ENCODE assay signal across 8 cellular contexts in the genomic region with DNA sequence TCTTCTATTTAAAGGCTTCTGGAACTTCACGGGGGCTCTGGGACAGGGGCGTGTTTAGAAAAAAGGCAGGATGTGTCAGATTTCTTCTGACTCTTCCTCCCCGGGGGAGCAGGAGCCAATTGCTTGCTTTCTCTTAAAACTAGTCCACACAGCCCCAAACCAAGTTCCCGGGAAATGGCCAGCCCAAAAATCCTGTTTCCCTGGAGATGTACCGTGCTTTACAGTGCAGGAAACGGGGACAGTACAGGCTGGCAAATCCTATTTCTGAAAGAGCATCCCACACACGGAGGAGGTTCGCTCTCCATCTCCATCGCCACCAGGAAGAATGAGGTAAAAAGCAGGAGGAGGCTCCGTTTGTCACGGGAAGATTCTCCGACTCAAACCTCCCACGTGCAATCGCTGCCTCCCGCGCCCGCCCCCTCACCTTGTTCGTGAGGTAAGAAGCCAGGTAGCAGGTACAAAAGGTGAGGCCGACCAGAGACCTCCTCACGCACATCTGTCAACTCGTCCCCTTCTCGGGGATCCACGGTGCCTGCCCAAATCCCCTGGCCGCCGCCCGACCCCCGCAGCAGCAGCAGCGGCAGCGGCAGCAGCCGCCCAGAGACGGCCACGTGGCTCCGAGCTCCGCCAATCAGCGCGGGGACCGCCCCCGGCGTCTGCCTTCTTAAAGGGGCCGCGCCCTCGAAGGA. TPM values are rescaled to one million over a fixed set of nuclear protein-coding genes. Genes with fewer than 3 reads are reported as not detected.
DNase-seq lines count a peak whose midpoint lies in the region; ATAC-seq and TF ChIP-seq lines count a peak whose summit lies in the region.

No MANE protein-coding gene starts in this region.

- H3K4me3 ChIP-seq in Peyer's patch (peak overlapping the region; percentile 48 to 83 (median 70)), fibroblast of mammary gland (ENCODE audit: control insufficient read depth, low read depth, low read length) (peak overlapping the region; percentile 95)
- peak overlapping the region; percentile 84 for H3K4me3 ChIP-seq in naive thymus-derived CD4-positive, alpha-beta T cell (ENCODE audit: low read length)

- no peaks in the 10 kb centered on the region for H3K27me3 ChIP-seq in Peyer's patch
- H3K27me3 ChIP-seq in naive thymus-derived CD4-positive, alpha-beta T cell (ENCODE audit: control insufficient read depth in 2 of 2, insufficient read depth in 2 of 2, low read length in 2 of 2), result no peaks in the 10 kb centered on the region

- TF ChIP-seq POLR2A in Peyer's patch (IDR thresholded peaks at IDR 0.05), result no peak

- POLR2A ChIA-PET in naive thymus-derived CD4-positive, alpha-beta T cell (lab: Charles Lee), result interaction anchor here (0.5 kb wide), 1 partner anchor 372 kb away, joined by 3 read pairs; no protein-coding TSS in a partner anchor

- H3K27ac Mint-ChIP-seq in activated T-helper 2 cell treated with anti-CD3 and anti-CD28 coated beads, Interferon-gamma antibody, Interleukin-2, Interleukin-4, amounts not matched to agents 10 μg/mL and 5 μg/mL and 100 μg/mL, durations not matched to agents 14 hours and 24 hours and 36 hours, result peak overlapping the region; percentile 39
- peak overlapping the region in 7 of 9 donors; percentile 47 to 82 (median 77) for H3K27ac Mint-ChIP-seq in naive thymus-derived CD4-positive, alpha-beta T cell
- peak overlapping the region; percentile 81 for H3K27ac Mint-ChIP-seq in stimulated activated memory B cell treated with anti-CD40 and anti-IgM and Interleukin-4, amounts not matched to agents 10 μg/mL and 1 μg/mL and 100 μg/mL, for 72 hours

- no peaks in the 10 kb centered on the region for H3K36me3 ChIP-seq in Peyer's patch
- H3K36me3 ChIP-seq in naive thymus-derived CD4-positive, alpha-beta T cell (ENCODE audit: control insufficient read depth in 2 of 3, insufficient read depth in 3 of 3, low read length in 3 of 3), result no peaks in the 10 kb centered on the region

- H3K36me3 Mint-ChIP-seq in activated T-helper 2 cell treated with anti-CD3 and anti-CD28 coated beads, Interferon-gamma antibody, Interleukin-2, Interleukin-4, amounts not matched to agents 10 μg/mL and 5 μg/mL and 100 μg/mL, durations not matched to agents 14 hours and 24 hours and 36 hours (ENCODE audit: low read depth), result no peaks in the 10 kb centered on the region
- peaks cover 0 to 1% (median 0%) of the 10 kb centered on the region in 5 donors for H3K36me3 Mint-ChIP-seq in naive thymus-derived CD4-positive, alpha-beta T cell
- no peaks in the 10 kb centered on the region for H3K36me3 Mint-ChIP-seq in stimulated activated memory B cell treated with anti-CD40 and anti-IgM and Interleukin-4, amounts not matched to agents 10 μg/mL and 1 μg/mL and 100 μg/mL, for 72 hours

- H3K4me1 ChIP-seq in Peyer's patch, result no peaks in the 10 kb centered on the region
- peaks cover 0 to 7% of the 10 kb centered on the region in 2 donors for H3K4me1 ChIP-seq in naive thymus-derived CD4-positive, alpha-beta T cell (ENCODE audit: control insufficient read depth in 2 of 2, insufficient read depth in 2 of 2, low read length in 2 of 2)

- peaks cover 11% of the 10 kb centered on the region for H3K4me1 Mint-ChIP-seq in activated T-helper 2 cell treated with anti-CD3 and anti-CD28 coated beads, Interferon-gamma antibody, Interleukin-2, Interleukin-4, amounts not matched to agents 10 μg/mL and 5 μg/mL and 100 μg/mL, durations not matched to agents 14 hours and 24 hours and 36 hours (ENCODE audit: low read depth)
- peaks cover 8 to 26% (median 19%) of the 10 kb centered on the region in 7 donors for H3K4me1 Mint-ChIP-seq in naive thymus-derived CD4-positive, alpha-beta T cell
- peaks cover 25% of the 10 kb centered on the region for H3K4me1 Mint-ChIP-seq in stimulated activated memory B cell treated with anti-CD40 and anti-IgM and Interleukin-4, amounts not matched to agents 10 μg/mL and 1 μg/mL and 100 μg/mL, for 72 hours

- TF ChIP-seq CTCF in Peyer's patch (IDR thresholded peaks at IDR 0.05) (no peak), fibroblast of mammary gland (conservative IDR thresholded peaks at IDR 0.05; ENCODE audit: control insufficient read depth, insufficient read depth, low read depth, low read length) (no peak)

- ATAC-seq in GM21447 (IDR thresholded peaks at IDR 0.05; ENCODE audit: unreplicated experiment), result peak; percentile 96
- peak; percentile 99 for ATAC-seq in naive thymus-derived CD4-positive, alpha-beta T cell
- peak; percentile 99 for ATAC-seq in stimulated activated memory B cell treated with anti-CD40 and anti-IgM and Interleukin-4, amounts not matched to agents 10 μg/mL and 1 μg/mL and 100 μg/mL, for 72 hours

- DNase-seq in DMS53 (lab: John Stamatoyannopoulos, UW) (peak; percentile 75), HuH-7 (ENCODE audit: low spot score) (peak; percentile 60), Peyer's patch (peak; percentile 86 to 91 (median 90)), fibroblast of mammary gland (ENCODE audit: low read depth) (peak; percentile 66)
- peak; percentile 75 for DNase-seq in activated T-helper 2 cell treated with anti-CD3 and anti-CD28 coated beads, Interferon-gamma antibody, Interleukin-2, Interleukin-4, amounts not matched to agents 10 μg/mL and 5 μg/mL and 100 μg/mL, durations not matched to agents 14 hours and 24 hours and 36 hours (ENCODE audit: low spot score)
- peak; percentile 52 to 83 (median 71) for DNase-seq in naive thymus-derived CD4-positive, alpha-beta T cell

- H3K9me3 Mint-ChIP-seq in activated T-helper 2 cell treated with anti-CD3 and anti-CD28 coated beads, Interferon-gamma antibody, Interleukin-2, Interleukin-4, amounts not matched to agents 10 μg/mL and 5 μg/mL and 100 μg/mL, durations not matched to agents 14 hours and 24 hours and 36 hours, result no peaks in the 10 kb centered on the region
- H3K9me3 Mint-ChIP-seq in naive thymus-derived CD4-positive, alpha-beta T cell, result no peaks in the 10 kb centered on the region
- H3K9me3 Mint-ChIP-seq in stimulated activated memory B cell treated with anti-CD40 and anti-IgM and Interleukin-4, amounts not matched to agents 10 μg/mL and 1 μg/mL and 100 μg/mL, for 72 hours, result no peaks in the 10 kb centered on the region

- H3K27me3 Mint-ChIP-seq in activated T-helper 2 cell treated with anti-CD3 and anti-CD28 coated beads, Interferon-gamma antibody, Interleukin-2, Interleukin-4, amounts not matched to agents 10 μg/mL and 5 μg/mL and 100 μg/mL, durations not matched to agents 14 hours and 24 hours and 36 hours (ENCODE audit: low read depth), result peaks cover 3% of the 10 kb centered on the region
- H3K27me3 Mint-ChIP-seq in naive thymus-derived CD4-positive, alpha-beta T cell, result peaks cover 0 to 2% (median 0%) of the 10 kb centered on the region in 5 donors
- no peaks in the 10 kb centered on the region for H3K27me3 Mint-ChIP-seq in stimulated activated memory B cell treated with anti-CD40 and anti-IgM and Interleukin-4, amounts not matched to agents 10 μg/mL and 1 μg/mL and 100 μg/mL, for 72 hours

- no peaks in the 10 kb centered on the region for H3K9me3 ChIP-seq in Peyer's patch
- H3K9me3 ChIP-seq in naive thymus-derived CD4-positive, alpha-beta T cell (ENCODE audit: control insufficient read depth in 2 of 3, low read length in 3 of 3), result no peaks in the 10 kb centered on the region

- peak overlapping the region; percentile 85 for H3K4me3 Mint-ChIP-seq in activated T-helper 2 cell treated with anti-CD3 and anti-CD28 coated beads, Interferon-gamma antibody, Interleukin-2, Interleukin-4, amounts not matched to agents 10 μg/mL and 5 μg/mL and 100 μg/mL, durations not matched to agents 14 hours and 24 hours and 36 hours (ENCODE audit: low read depth)
- H3K4me3 Mint-ChIP-seq in naive thymus-derived CD4-positive, alpha-beta T cell, result peak overlapping the region; percentile 87 to 93 (median 90)
- peak overlapping the region; percentile 90 for H3K4me3 Mint-ChIP-seq in stimulated activated memory B cell treated with anti-CD40 and anti-IgM and Interleukin-4, amounts not matched to agents 10 μg/mL and 1 μg/mL and 100 μg/mL, for 72 hours

- intact Hi-C loops in activated T-helper 2 cell treated with anti-CD3 and anti-CD28 coated beads, Interferon-gamma antibody, Interleukin-2, Interleukin-4, amounts not matched to agents 10 μg/mL and 5 μg/mL and 100 μg/mL, durations not matched to agents 14 hours and 24 hours and 36 hours (cut with micrococcal nuclease), result loop anchor here (1.0 kb wide), 1 partner anchor 16 kb away; the partner anchor contains the start of gene RIOK3
- intact Hi-C loops in naive thymus-derived CD4-positive, alpha-beta T cell (cut with micrococcal nuclease), result loop anchor here (1.0 to 5.0 kb wide), 4 partner anchors 16 to 150 kb away; partner anchors contain the start of genes RIOK3 (in 2 of the 2), NPC1 (in 1 of the 2) and RMC1 (in 1 of the 2)

- peak overlapping the region in 3 of 4 donors; percentile 1 to 75 (median 35) for H3K27ac ChIP-seq in Peyer's patch
- peak overlapping the region; percentile 57 for H3K27ac ChIP-seq in naive thymus-derived CD4-positive, alpha-beta T cell (ENCODE audit: low read depth, low read length)

- CTCF ChIA-PET in naive thymus-derived CD4-positive, alpha-beta T cell (lab: Charles Lee), result no interaction called here

RNA-seq across cellular contexts. Expression of gene RIOK3, which starts 15.6 kb away (rescaled TPM):
- total RNA-seq in Peyer's patch, result 100 to 1,000 TPM in 3 of 4 donors, 10 to 100 TPM in 1; 66.0 to 262 (median 160) TPM
- 53.4 and 55.4 TPM in 2 replicates for total RNA-seq in activated T-helper 2 cell treated with anti-CD3 and anti-CD28 coated beads, Interferon-gamma antibody, Interleukin-2, Interleukin-4, amounts not matched to agents 10 μg/mL and 5 μg/mL and 100 μg/mL, durations not matched to agents 14 hours and 24 hours and 36 hours
- 100 to 1,000 TPM in 2 of 5 experiments, 10 to 100 TPM in 3; 74.0 to 153 (median 78.2) TPM for total RNA-seq in naive thymus-derived CD4-positive, alpha-beta T cell
- polyA plus RNA-seq in naive thymus-derived CD4-positive, alpha-beta T cell, result 10 to 100 TPM; 31.3 to 34.3 TPM

Comparison
In these comparisons a context has a peak if more than half of its experiments do, and no peak if none do; other contexts are left out.
1. Peak in every context shown above with its lines: DNase-seq, ATAC-seq, H3K4me3 ChIP-seq and H3K27ac ChIP-seq.